1 cellular context compared by ENCODE assay signal in genomic region chr2:218022131-218022850, GRCh38.
TF ChIP-seq lines count a peak whose summit lies in the region.

No MANE protein-coding gene starts in this region.

TF ChIP-seq in WTC11, 78 proteins besides CTCF, POLR2A, EP300 and RAD21 (continued from another document):
- TF ChIP-seq ZNF416 (CRISPR knock-in tag; IDR thresholded peaks at IDR 0.05) (no peak), SMAD3 (CRISPR knock-in tag; IDR thresholded peaks at IDR 0.05; ENCODE audit: borderline replicate concordance) (no peak), CDX4 (CRISPR knock-in tag; IDR thresholded peaks at IDR 0.05; ENCODE audit: borderline replicate concordance) (no peak), CREB1 (CRISPR knock-in tag; IDR thresholded peaks at IDR 0.05) (no peak), TEAD4 (CRISPR knock-in tag; IDR thresholded peaks at IDR 0.05) (no peak), ZNF317 (CRISPR knock-in tag; IDR thresholded peaks at IDR 0.05; ENCODE audit: borderline replicate concordance, low read depth) (no peak), NFATC4 (CRISPR knock-in tag; IDR thresholded peaks at IDR 0.05) (no peak), ZMAT4 (CRISPR knock-in tag; IDR thresholded peaks at IDR 0.05) (no peak), ZNF671 (CRISPR knock-in tag; IDR thresholded peaks at IDR 0.05) (no peak), TP53 (CRISPR knock-in tag; IDR thresholded peaks at IDR 0.05) (no peak), ELF4 (CRISPR knock-in tag; IDR thresholded peaks at IDR 0.05; ENCODE audit: low read depth) (no peak), TCF7 (CRISPR knock-in tag; IDR thresholded peaks at IDR 0.05; ENCODE audit: low read depth) (no peak), ZNF423 (CRISPR knock-in tag; IDR thresholded peaks at IDR 0.05) (no peak), ZNF263 (CRISPR knock-in tag; IDR thresholded peaks at IDR 0.05; ENCODE audit: low read depth) (no peak)
- TF ChIP-seq, protein P1, sequence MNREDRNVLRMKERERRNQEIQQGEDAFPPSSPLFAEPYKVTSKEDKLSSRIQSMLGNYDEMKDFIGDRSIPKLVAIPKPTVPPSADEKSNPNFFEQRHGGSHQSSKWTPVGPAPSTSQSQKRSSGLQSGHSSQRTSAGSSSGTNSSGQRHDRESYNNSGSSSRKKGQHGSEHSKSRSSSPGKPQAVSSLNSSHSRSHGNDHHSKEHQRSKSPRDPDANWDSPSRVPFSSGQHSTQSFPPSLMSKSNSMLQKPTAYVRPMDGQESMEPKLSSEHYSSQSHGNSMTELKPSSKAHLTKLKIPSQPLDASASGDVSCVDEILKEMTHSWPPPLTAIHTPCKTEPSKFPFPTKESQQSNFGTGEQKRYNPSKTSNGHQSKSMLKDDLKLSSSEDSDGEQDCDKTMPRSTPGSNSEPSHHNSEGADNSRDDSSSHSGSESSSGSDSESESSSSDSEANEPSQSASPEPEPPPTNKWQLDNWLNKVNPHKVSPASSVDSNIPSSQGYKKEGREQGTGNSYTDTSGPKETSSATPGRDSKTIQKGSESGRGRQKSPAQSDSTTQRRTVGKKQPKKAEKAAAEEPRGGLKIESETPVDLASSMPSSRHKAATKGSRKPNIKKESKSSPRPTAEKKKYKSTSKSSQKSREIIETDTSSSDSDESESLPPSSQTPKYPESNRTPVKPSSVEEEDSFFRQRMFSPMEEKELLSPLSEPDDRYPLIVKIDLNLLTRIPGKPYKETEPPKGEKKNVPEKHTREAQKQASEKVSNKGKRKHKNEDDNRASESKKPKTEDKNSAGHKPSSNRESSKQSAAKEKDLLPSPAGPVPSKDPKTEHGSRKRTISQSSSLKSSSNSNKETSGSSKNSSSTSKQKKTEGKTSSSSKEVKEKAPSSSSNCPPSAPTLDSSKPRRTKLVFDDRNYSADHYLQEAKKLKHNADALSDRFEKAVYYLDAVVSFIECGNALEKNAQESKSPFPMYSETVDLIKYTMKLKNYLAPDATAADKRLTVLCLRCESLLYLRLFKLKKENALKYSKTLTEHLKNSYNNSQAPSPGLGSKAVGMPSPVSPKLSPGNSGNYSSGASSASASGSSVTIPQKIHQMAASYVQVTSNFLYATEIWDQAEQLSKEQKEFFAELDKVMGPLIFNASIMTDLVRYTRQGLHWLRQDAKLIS (CRISPR knock-in tag; IDR thresholded peaks at IDR 0.05; ENCODE audit: borderline replicate concordance), result no peak
- TF ChIP-seq, protein P2, sequence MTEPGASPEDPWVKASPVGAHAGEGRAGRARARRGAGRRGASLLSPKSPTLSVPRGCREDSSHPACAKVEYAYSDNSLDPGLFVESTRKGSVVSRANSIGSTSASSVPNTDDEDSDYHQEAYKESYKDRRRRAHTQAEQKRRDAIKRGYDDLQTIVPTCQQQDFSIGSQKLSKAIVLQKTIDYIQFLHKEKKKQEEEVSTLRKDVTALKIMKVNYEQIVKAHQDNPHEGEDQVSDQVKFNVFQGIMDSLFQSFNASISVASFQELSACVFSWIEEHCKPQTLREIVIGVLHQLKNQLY (CRISPR knock-in tag; IDR thresholded peaks at IDR 0.05), result no peak
- TF ChIP-seq, protein P3, sequence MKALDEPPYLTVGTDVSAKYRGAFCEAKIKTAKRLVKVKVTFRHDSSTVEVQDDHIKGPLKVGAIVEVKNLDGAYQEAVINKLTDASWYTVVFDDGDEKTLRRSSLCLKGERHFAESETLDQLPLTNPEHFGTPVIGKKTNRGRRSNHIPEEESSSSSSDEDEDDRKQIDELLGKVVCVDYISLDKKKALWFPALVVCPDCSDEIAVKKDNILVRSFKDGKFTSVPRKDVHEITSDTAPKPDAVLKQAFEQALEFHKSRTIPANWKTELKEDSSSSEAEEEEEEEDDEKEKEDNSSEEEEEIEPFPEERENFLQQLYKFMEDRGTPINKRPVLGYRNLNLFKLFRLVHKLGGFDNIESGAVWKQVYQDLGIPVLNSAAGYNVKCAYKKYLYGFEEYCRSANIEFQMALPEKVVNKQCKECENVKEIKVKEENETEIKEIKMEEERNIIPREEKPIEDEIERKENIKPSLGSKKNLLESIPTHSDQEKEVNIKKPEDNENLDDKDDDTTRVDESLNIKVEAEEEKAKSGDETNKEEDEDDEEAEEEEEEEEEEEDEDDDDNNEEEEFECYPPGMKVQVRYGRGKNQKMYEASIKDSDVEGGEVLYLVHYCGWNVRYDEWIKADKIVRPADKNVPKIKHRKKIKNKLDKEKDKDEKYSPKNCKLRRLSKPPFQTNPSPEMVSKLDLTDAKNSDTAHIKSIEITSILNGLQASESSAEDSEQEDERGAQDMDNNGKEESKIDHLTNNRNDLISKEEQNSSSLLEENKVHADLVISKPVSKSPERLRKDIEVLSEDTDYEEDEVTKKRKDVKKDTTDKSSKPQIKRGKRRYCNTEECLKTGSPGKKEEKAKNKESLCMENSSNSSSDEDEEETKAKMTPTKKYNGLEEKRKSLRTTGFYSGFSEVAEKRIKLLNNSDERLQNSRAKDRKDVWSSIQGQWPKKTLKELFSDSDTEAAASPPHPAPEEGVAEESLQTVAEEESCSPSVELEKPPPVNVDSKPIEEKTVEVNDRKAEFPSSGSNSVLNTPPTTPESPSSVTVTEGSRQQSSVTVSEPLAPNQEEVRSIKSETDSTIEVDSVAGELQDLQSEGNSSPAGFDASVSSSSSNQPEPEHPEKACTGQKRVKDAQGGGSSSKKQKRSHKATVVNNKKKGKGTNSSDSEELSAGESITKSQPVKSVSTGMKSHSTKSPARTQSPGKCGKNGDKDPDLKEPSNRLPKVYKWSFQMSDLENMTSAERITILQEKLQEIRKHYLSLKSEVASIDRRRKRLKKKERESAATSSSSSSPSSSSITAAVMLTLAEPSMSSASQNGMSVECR (CRISPR knock-in tag; IDR thresholded peaks at IDR 0.05; ENCODE audit: borderline replicate concordance), result no peak
- TF ChIP-seq, protein P4, sequence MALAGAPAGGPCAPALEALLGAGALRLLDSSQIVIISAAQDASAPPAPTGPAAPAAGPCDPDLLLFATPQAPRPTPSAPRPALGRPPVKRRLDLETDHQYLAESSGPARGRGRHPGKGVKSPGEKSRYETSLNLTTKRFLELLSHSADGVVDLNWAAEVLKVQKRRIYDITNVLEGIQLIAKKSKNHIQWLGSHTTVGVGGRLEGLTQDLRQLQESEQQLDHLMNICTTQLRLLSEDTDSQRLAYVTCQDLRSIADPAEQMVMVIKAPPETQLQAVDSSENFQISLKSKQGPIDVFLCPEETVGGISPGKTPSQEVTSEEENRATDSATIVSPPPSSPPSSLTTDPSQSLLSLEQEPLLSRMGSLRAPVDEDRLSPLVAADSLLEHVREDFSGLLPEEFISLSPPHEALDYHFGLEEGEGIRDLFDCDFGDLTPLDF (CRISPR knock-in tag; IDR thresholded peaks at IDR 0.05), result no peak
TF ChIP-seq in WTC11: peak in this region for 0.
